In genomic region chr20:58294497-58295455, GRCh38 we compare ENCODE assay signal across 1 cellular context.
TF ChIP-seq lines count a peak whose summit lies in the region.

No MANE protein-coding gene starts in this region.

TF ChIP-seq in HepG2, 621 proteins besides CTCF, POLR2A, EP300 and RAD21 (continued from another document):
- TF ChIP-seq PRDM4 (CRISPR knock-in tag; IDR thresholded peaks at IDR 0.05; ENCODE audit: borderline replicate concordance): no peak
- TF ChIP-seq ZXDC (CRISPR knock-in tag; IDR thresholded peaks at IDR 0.05): no peak
- TF ChIP-seq ZNF460 (CRISPR knock-in tag; IDR thresholded peaks at IDR 0.05; ENCODE audit: borderline replicate concordance): no peak
- peak; percentile 45 for TF ChIP-seq MAFK (conservative IDR thresholded peaks at IDR 0.05 in 1 of 2, IDR thresholded peaks at IDR 0.05 in 1 of 2; ENCODE audit: low read length in 2 of 2)
- TF ChIP-seq KMT2A (CRISPR knock-in tag; IDR thresholded peaks at IDR 0.05): no peak
- no peak for TF ChIP-seq LCORL (IDR thresholded peaks at IDR 0.05)
- no peak for TF ChIP-seq LCORL (CRISPR knock-in tag; IDR thresholded peaks at IDR 0.05)
- TF ChIP-seq ATF1 (CRISPR knock-in tag; IDR thresholded peaks at IDR 0.05): no peak
- TF ChIP-seq CEBPB (IDR thresholded peaks at IDR 0.05; ENCODE audit: borderline replicate concordance, low read depth, low read length): no peak
- TF ChIP-seq HOXA3 (CRISPR knock-in tag; IDR thresholded peaks at IDR 0.05): no peak
- TF ChIP-seq GFI1 (CRISPR knock-in tag; IDR thresholded peaks at IDR 0.05; ENCODE audit: borderline replicate concordance): no peak
- no peak for TF ChIP-seq SAP130 (CRISPR knock-in tag; IDR thresholded peaks at IDR 0.05; ENCODE audit: low read depth)
- no peak for TF ChIP-seq ZNF484 (CRISPR knock-in tag; IDR thresholded peaks at IDR 0.05; ENCODE audit: borderline replicate concordance, low read depth)
- TF ChIP-seq ATF3 (CRISPR knock-in tag; IDR thresholded peaks at IDR 0.05): no peak
- TF ChIP-seq SALL1 (CRISPR knock-in tag; IDR thresholded peaks at IDR 0.05): peak; percentile 33; the same call in 1 of the 2 replicates
- no peak for TF ChIP-seq ZUFSP (CRISPR knock-in tag; IDR thresholded peaks at IDR 0.05; ENCODE audit: borderline replicate concordance)
- TF ChIP-seq FOXK1 (CRISPR knock-in tag; IDR thresholded peaks at IDR 0.05; ENCODE audit: borderline replicate concordance, low read depth): 0 out of 2 replicates have a peak, but pooled peaks have one; percentile 23
- no peak for TF ChIP-seq GLI4 (CRISPR knock-in tag; IDR thresholded peaks at IDR 0.05; ENCODE audit: borderline replicate concordance)
- TF ChIP-seq THYN1 (CRISPR knock-in tag; IDR thresholded peaks at IDR 0.05; ENCODE audit: borderline replicate concordance, low read depth): no peak
- no peak for TF ChIP-seq ZBTB2 (CRISPR knock-in tag; IDR thresholded peaks at IDR 0.05; ENCODE audit: low read depth)
- no peak for TF ChIP-seq SRY (CRISPR knock-in tag; IDR thresholded peaks at IDR 0.05)
- TF ChIP-seq TEAD3 (CRISPR knock-in tag; optimal IDR thresholded peaks at IDR 0.05; ENCODE audit: borderline replicate concordance): peak; percentile 84
- no peak for TF ChIP-seq ZNF329 (CRISPR knock-in tag; IDR thresholded peaks at IDR 0.05; ENCODE audit: low read depth)
- TF ChIP-seq MAFF (IDR thresholded peaks at IDR 0.05; ENCODE audit: low read depth, low read length): peak; percentile 35; the same call in 1 of the 2 replicates
- no peak for TF ChIP-seq ZMYM4 (CRISPR knock-in tag; IDR thresholded peaks at IDR 0.05)
- no peak for TF ChIP-seq ZNF672 (CRISPR knock-in tag; IDR thresholded peaks at IDR 0.05)
